Comparison of ENCODE assay signal across 16 cellular contexts in genomic region chr11:112343368-112344039, GRCh38.
DNase-seq lines count a peak whose midpoint lies in the region; ATAC-seq, FAIRE-seq and TF ChIP-seq lines count a peak whose summit lies in the region.
"Had no signal": no experiment of that assay in that cellular context is flagged by ENCODE, and none has a peak within 500 bp of the region (broad histone marks: within the 10 kb centered on the region; RNA-seq: fewer than 3 reads in every experiment).

No MANE protein-coding gene starts in this region.

- H3K4me1 ChIP-seq in neuronal stem cell (ENCODE audit: control insufficient read depth in 2 of 2, insufficient read depth in 1 of 2, low read depth in 1 of 2, low read length in 2 of 2) (peaks cover 0 to 3% of the 10 kb centered on the region in 2 donors), aorta (ENCODE audit: control insufficient read depth in 1 of 2, insufficient read depth in 2 of 2, low read length in 2 of 2) (no peaks in the 10 kb centered on the region)

- no peak for ATAC-seq in aorta (ENCODE audit: low FRiP score)
- no peak for ATAC-seq in HG03439 (IDR thresholded peaks at IDR 0.05; ENCODE audit: unreplicated experiment)
- ATAC-seq: naive thymus-derived CD4-positive, alpha-beta T cell had no signal

- no peak overlapping the region for H3K4ac ChIP-seq in neuronal stem cell (ENCODE audit: low read length)

- H3K27me3 ChIP-seq in neuronal stem cell (ENCODE audit: control insufficient read depth in 3 of 3, insufficient read depth in 3 of 3, low read depth in 1 of 3, low read length in 3 of 3) (no peaks in the 10 kb centered on the region), aorta (ENCODE audit: control insufficient read depth in 1 of 2, insufficient read depth in 2 of 2, low read length in 1 of 2) (no peaks in the 10 kb centered on the region)

- FAIRE-seq in HTR-8/SVneo (lab: Jason Lieb, UNC), result peak; percentile 26
- FAIRE-seq: frontal cortex, kidney, TTC549 had no signal

- H3K14ac ChIP-seq in neuronal stem cell (ENCODE audit: low read length), result peak overlapping the region; percentile 39

- no peaks in the 10 kb centered on the region for H3K9me3 ChIP-seq in neuronal stem cell (replicated peaks in 1 of 2; ENCODE audit: control insufficient read depth in 2 of 2, insufficient read depth in 1 of 2, low read depth in 1 of 2, low read length in 2 of 2)
- no peaks in the 10 kb centered on the region for H3K9me3 ChIP-seq in aorta (ENCODE audit: control insufficient read depth, low read length)

- intact Hi-C loops in aorta (cut with DNase I), result no loop called here

- no peak overlapping the region for H2BK12ac ChIP-seq in neuronal stem cell (ENCODE audit: low read length)

- no peak overlapping the region for H2BK5ac ChIP-seq in neuronal stem cell (ENCODE audit: low read length)

- TF ChIP-seq CTCF in choroid plexus epithelial cell (conservative IDR thresholded peaks at IDR 0.05; ENCODE audit: low read depth, low read length), result no peak

- no peak overlapping the region for H2AFZ ChIP-seq in neuronal stem cell (ENCODE audit: low read length)

- H3K23ac ChIP-seq in neuronal stem cell (ENCODE audit: low read depth, low read length, poor library complexity), result no peak overlapping the region

- no peak overlapping the region for H4K8ac ChIP-seq in neuronal stem cell (ENCODE audit: low read depth, low read length)

- H3K27ac ChIP-seq in neuronal stem cell (replicated peaks; ENCODE audit: low read length), result no peak overlapping the region
- no peak overlapping the region for H3K27ac ChIP-seq in aorta (ENCODE audit: low read depth in 1 of 2, low read length in 2 of 2)
- H3K27ac ChIP-seq: skin epidermis had no signal

- peak overlapping the region; percentile 74 for H4K91ac ChIP-seq in neuronal stem cell (ENCODE audit: low read depth, low read length, poor library complexity)

- DNase-seq in HTR-8/SVneo (ENCODE audit: insufficient read length, low spot score) (no peak), NCI-H510A (lab: John Stamatoyannopoulos, UW) (peak; percentile 3), choroid plexus epithelial cell (ENCODE audit: low read depth) (peak; percentile 81), neuronal stem cell (ENCODE audit: low spot score) (no peak), aorta (no peak), CD1c-positive myeloid dendritic cell (ENCODE audit: extremely low spot score) (no peak), inferior parietal cortex (ENCODE audit: extremely low spot score) (no peak)
- DNase-seq: CD4-positive, alpha-beta memory T cell; cortex of kidney; kidney; naive thymus-derived CD4-positive, alpha-beta T cell; SIG-M5 had no signal

- no peak overlapping the region for H2BK15ac ChIP-seq in neuronal stem cell (ENCODE audit: low read length)

- H3K18ac ChIP-seq in neuronal stem cell (ENCODE audit: low read length), result no peak overlapping the region

- no peak overlapping the region for H3K9ac ChIP-seq in neuronal stem cell (ENCODE audit: low read depth, low read length, poor library complexity)

- no CpG with 5 or more reads among the region's 6 CpGs for WGBS in neuronal stem cell (ENCODE audit: extremely low coverage in 2 of 2, insufficient read length in 2 of 2, insufficient replicate concordance in 1 of 2), 2 donors
- WGBS in aorta, 2 donors, result 79 to 82% methylated on average over 6 of the region's 6 CpGs

- H3K4me3 ChIP-seq in choroid plexus epithelial cell (ENCODE audit: low read depth, low read length), result no peak overlapping the region
- H3K4me3 ChIP-seq in neuronal stem cell (ENCODE audit: low read length in 2 of 2), result no peak overlapping the region
- H3K4me3 ChIP-seq in aorta (ENCODE audit: low read length in 2 of 2), result no peak overlapping the region
- H3K4me3 ChIP-seq: skin epidermis had no signal

- H2BK120ac ChIP-seq in neuronal stem cell (ENCODE audit: low read depth, low read length), result no peak overlapping the region

- no peaks in the 10 kb centered on the region for H3K79me1 ChIP-seq in neuronal stem cell (ENCODE audit: low read depth, low read length)

- no peak overlapping the region for H3K4me2 ChIP-seq in neuronal stem cell (ENCODE audit: insufficient read depth, low read length, poor library complexity, severe bottlenecking)

- H2AK5ac ChIP-seq in neuronal stem cell (ENCODE audit: low read depth, low read length), result no peak overlapping the region

- no peaks in the 10 kb centered on the region for H3K36me3 ChIP-seq in neuronal stem cell (replicated peaks in 1 of 2; ENCODE audit: control insufficient read depth in 2 of 2, insufficient read depth in 2 of 2, low read length in 2 of 2)
- no peaks in the 10 kb centered on the region for H3K36me3 ChIP-seq in aorta (ENCODE audit: control insufficient read depth in 1 of 2, insufficient read depth in 2 of 2, low read length in 1 of 2)

Comparison
In these comparisons a context has a peak if more than half of its experiments do, and no peak if none do; other contexts are left out.
1. DNase-seq: peak in NCI-H510A (single experiment) and choroid plexus epithelial cell (single experiment); none in HTR-8/SVneo (single experiment), neuronal stem cell (single experiment), aorta (0 of 2), CD1c-positive myeloid dendritic cell (single experiment) and inferior parietal cortex (single experiment).